ENCODE assay signal across 8 cellular contexts in the genomic region with DNA sequence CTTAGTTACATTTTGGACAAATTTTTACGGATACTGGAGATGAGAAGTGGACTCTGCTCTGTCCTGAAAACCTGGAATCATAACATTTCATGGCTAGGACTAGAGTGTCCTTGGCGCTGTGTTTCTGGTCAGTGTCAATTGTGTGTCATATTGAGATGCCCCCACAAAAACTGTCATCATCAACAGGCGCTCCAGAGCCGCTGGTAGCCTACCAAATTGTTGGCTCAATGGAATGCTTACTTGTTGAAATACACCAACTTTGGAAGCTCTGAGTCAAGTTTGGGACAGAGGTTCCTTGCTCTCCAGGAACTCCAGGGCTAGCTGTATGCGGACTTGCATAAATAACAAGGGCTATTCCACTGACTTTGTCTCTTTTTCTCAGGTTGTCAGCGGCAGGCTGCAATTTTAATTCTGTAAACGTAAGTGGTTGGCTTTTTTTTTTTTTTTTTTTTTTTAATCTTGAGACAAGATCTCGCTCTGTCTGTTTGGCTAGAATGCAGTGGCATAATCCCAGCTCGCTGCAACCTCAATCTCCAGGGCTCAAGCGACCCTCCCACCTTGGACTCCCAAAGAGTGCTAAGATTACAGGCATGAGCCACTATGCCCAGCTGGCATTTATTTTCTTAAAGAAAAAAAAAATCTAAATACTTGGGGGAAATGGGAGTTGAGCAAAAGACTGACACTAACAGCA.
DNase-seq lines count a peak whose midpoint lies in the region; TF ChIP-seq lines count a peak whose summit lies in the region.

No MANE protein-coding gene starts in this region.

- H3K9ac ChIP-seq in MM.1S (ENCODE audit: low read length) (peak overlapping the region; percentile 51; the same call in 1 of the 2 replicates), mucosa of stomach (ENCODE audit: low read length) (peak overlapping the region; percentile 98)

- H3K4me3 ChIP-seq in MM.1S (ENCODE audit: low read length) (peak overlapping the region; percentile 76), mucosa of stomach (ENCODE audit: low read length) (peak overlapping the region; percentile 93)
- peak overlapping the region; percentile 37 for H3K4me3 ChIP-seq in effector memory CD4-positive, alpha-beta T cell (ENCODE audit: insufficient read depth, low read depth, low read length, poor library complexity, severe bottlenecking)

- peaks cover 5% of the 10 kb centered on the region for H3F3A ChIP-seq in MM.1S (ENCODE audit: insufficient read depth, low read length)

- no peaks in the 10 kb centered on the region for H3K79me2 ChIP-seq in MM.1S (ENCODE audit: low read length)

- H3K9me3 ChIP-seq in MM.1S (replicated peaks; ENCODE audit: insufficient read depth, low read length), result no peaks in the 10 kb centered on the region
- no peaks in the 10 kb centered on the region for H3K9me3 ChIP-seq in effector memory CD4-positive, alpha-beta T cell (ENCODE audit: control insufficient read depth, low read length)
- H3K9me3 ChIP-seq in mucosa of stomach (ENCODE audit: control insufficient read depth, low read length), result no peaks in the 10 kb centered on the region

- no peak overlapping the region for H3K27ac ChIP-seq in MM.1S (ENCODE audit: low read length)
- peak overlapping the region; percentile 37 for H3K27ac ChIP-seq in effector memory CD4-positive, alpha-beta T cell (ENCODE audit: insufficient read depth, low read length, poor library complexity, severe bottlenecking)

- no peaks in the 10 kb centered on the region for H3K9me2 ChIP-seq in MM.1S (replicated peaks; ENCODE audit: insufficient read depth, low read length)

- H2AFZ ChIP-seq in MM.1S (ENCODE audit: low read length), result peak overlapping the region; percentile 81

- H4K20me1 ChIP-seq in MM.1S (ENCODE audit: insufficient read depth, low read length), result no peaks in the 10 kb centered on the region

- no peaks in the 10 kb centered on the region for H3K27me3 ChIP-seq in MM.1S (replicated peaks; ENCODE audit: insufficient read depth, low read length)
- no peaks in the 10 kb centered on the region for H3K27me3 ChIP-seq in effector memory CD4-positive, alpha-beta T cell (replicated peaks; ENCODE audit: control insufficient read depth, insufficient read depth, low read length, poor library complexity, severe bottlenecking)
- no peaks in the 10 kb centered on the region for H3K27me3 ChIP-seq in mucosa of stomach (ENCODE audit: control insufficient read depth, insufficient read depth, low read length)

- H3K36me3 ChIP-seq in MM.1S (replicated peaks; ENCODE audit: insufficient read depth, low read length) (no peaks in the 10 kb centered on the region), mucosa of stomach (ENCODE audit: control insufficient read depth, insufficient read depth, low read length) (no peaks in the 10 kb centered on the region)
- no peaks in the 10 kb centered on the region for H3K36me3 ChIP-seq in effector memory CD4-positive, alpha-beta T cell (ENCODE audit: control insufficient read depth, insufficient read depth, low read length)

- peak; percentile 18 for DNase-seq in AG20443 (ENCODE audit: low spot score)
- no peak for DNase-seq in MM.1S
- no peak for DNase-seq in effector memory CD4-positive, alpha-beta T cell
- no peak for DNase-seq in activated effector memory CD4-positive, alpha-beta T cell treated with Interleukin-2 at 50 U/mL for 16 hours
- no peak for DNase-seq in HCEC 1CT
- no peak for DNase-seq in RPMI8226
- DNase-seq in NK-92 (lab: John Stamatoyannopoulos, UW; ENCODE audit: unreplicated experiment), result no peak

- no peaks in the 10 kb centered on the region for H3K4me1 ChIP-seq in MM.1S (ENCODE audit: low read length)
- no peaks in the 10 kb centered on the region for H3K4me1 ChIP-seq in effector memory CD4-positive, alpha-beta T cell (ENCODE audit: control insufficient read depth, insufficient read depth, low read length, poor library complexity, severe bottlenecking)
- peaks cover 7% of the 10 kb centered on the region for H3K4me1 ChIP-seq in mucosa of stomach (ENCODE audit: control insufficient read depth, insufficient read depth, low read length)

- TF ChIP-seq CTCF in MM.1S (IDR thresholded peaks at IDR 0.05; ENCODE audit: low read length), result no peak

- peak overlapping the region; percentile 87 for H3K4me2 ChIP-seq in MM.1S (ENCODE audit: low read depth, low read length)

Comparison
In these comparisons a context has a peak if more than half of its experiments do, and no peak if none do; other contexts are left out.
1. H3K4me3 ChIP-seq: peak in every context shown above with its lines; median percentile 93 in mucosa of stomach; 76 in MM.1S; 37 in effector memory CD4-positive, alpha-beta T cell.